In genomic region chr2:58720033-58720769, GRCh38 we compare ENCODE assay signal across 29 cellular contexts.
"Had no signal": no experiment of that assay in that cellular context is flagged by ENCODE, and none has a peak within 500 bp of the region (broad histone marks: within the 10 kb centered on the region; RNA-seq: fewer than 3 reads in every experiment).

No MANE protein-coding gene starts in this region.

- H3K4me1 ChIP-seq: ascending aorta, breast epithelium, esophagus muscularis mucosa, foreskin keratinocyte, gastrocnemius medialis, heart left ventricle had no signal

- H3K27me3 ChIP-seq: ascending aorta, breast epithelium, cardiac muscle cell, gastrocnemius medialis, heart left ventricle had no signal

- H3K9me3 ChIP-seq: ascending aorta, breast epithelium, esophagus muscularis mucosa, gastrocnemius medialis, heart left ventricle had no signal

- ATAC-seq: activated naive CD4-positive, alpha-beta T cell treated with anti-CD3 and anti-CD28 coated beads, Interleukin-2, amount 50 U/mL, for 72 hours; activated T-cell treated with anti-CD3 and anti-CD28 coated beads, Interleukin-2, amount 50 U/mL, for 72 hours; effector memory CD8-positive, alpha-beta T cell; foreskin keratinocyte; gastrocnemius medialis; heart left ventricle had no signal

- H3K27ac ChIP-seq: ascending aorta, breast epithelium, cardiac muscle cell, coronary artery, esophagus muscularis mucosa, foreskin keratinocyte, gastrocnemius medialis, heart left ventricle had no signal

- H3K36me3 ChIP-seq: ascending aorta, breast epithelium, cardiac muscle cell, esophagus muscularis mucosa, gastrocnemius medialis, heart left ventricle had no signal

- DNase-seq: activated CD4-positive, alpha-beta memory T cell treated with anti-CD3 and anti-CD28 coated beads, Interleukin-2, amount 10 ng/mL, durations not matched to agents 7 days and 5 days; activated CD4-positive, alpha-beta T cell treated with anti-CD3 and anti-CD28 coated beads for 1 hour; activated CD4-positive, alpha-beta T cell treated with anti-CD3 and anti-CD28 coated beads for 4 hours; activated CD4-positive, alpha-beta T cell treated with anti-CD3 and anti-CD28 coated beads, Interleukin-2, amount 10 ng/mL, durations not matched to agents 7 days and 5 days; activated CD4-positive, alpha-beta T cell treated with anti-CD3 and anti-CD28 coated beads, Interleukin-2, amount 50 U/mL, for 4 hours; activated CD8-positive, alpha-beta memory T cell treated with anti-CD3 and anti-CD28 coated beads, Interleukin-2, amount 50 U/mL, for 48 hours; activated gamma-delta T cell; activated naive CD4-positive, alpha-beta T cell; activated naive CD4-positive, alpha-beta T cell treated with anti-CD3 and anti-CD28 coated beads, Interleukin-2, amount 10 ng/mL, durations not matched to agents 7 days and 5 days; activated naive CD8-positive, alpha-beta T cell treated with anti-CD3 and anti-CD28 coated beads, Interleukin-2, amount 10 ng/mL, durations not matched to agents 7 days and 5 days; activated T-cell treated with anti-CD3 and anti-CD28 coated beads for 4 hours; activated T-cell treated with anti-CD3 and anti-CD28 coated beads, Interleukin-2, amount 50 U/mL, for 24 hours; activated T-cell treated with anti-CD3 and anti-CD28 coated beads, Interleukin-2, amount 50 U/mL, for 72 hours; central memory CD4-positive, alpha-beta T cell; cerebellar nuclear complex; effector CD4-positive, alpha-beta T cell; effector memory CD8-positive, alpha-beta T cell; erythroblast; foreskin keratinocyte; gastrocnemius medialis; glutamatergic neuron; heart left ventricle; hypothalamus had no signal

- H3K4me3 ChIP-seq: ascending aorta, breast epithelium, cardiac muscle cell, coronary artery, esophagus muscularis mucosa, gastrocnemius medialis, heart left ventricle had no signal
